Comparison of ENCODE assay signal across 1 cellular context in genomic region chr5:108531367-108532211, GRCh38.
TF ChIP-seq lines count a peak whose summit lies in the region.

No MANE protein-coding gene starts in this region.

TF ChIP-seq in K562, 482 proteins besides CTCF, POLR2A, EP300 and RAD21 (continued from another document and continues in another):
- TF ChIP-seq MLX (CRISPR knock-in tag; conservative IDR thresholded peaks at IDR 0.05): peak in 1 of 2 experiments; percentile 91; a peak in 1 of 4 replicates
- no peak for TF ChIP-seq PKNOX1 (IDR thresholded peaks at IDR 0.05)
- TF ChIP-seq ARID2 (IDR thresholded peaks at IDR 0.05): no peak
- peak; percentile 100 for TF ChIP-seq ZNF668 (CRISPR knock-in tag; IDR thresholded peaks at IDR 0.05)
- TF ChIP-seq ZNF764 (CRISPR knock-in tag; IDR thresholded peaks at IDR 0.05; ENCODE audit: low read depth): peak; percentile 84; the same call in 1 of the 2 replicates
- TF ChIP-seq NFRKB (IDR thresholded peaks at IDR 0.05; ENCODE audit: low read depth): peak; percentile 63; the same call in 1 of the 2 replicates
- TF ChIP-seq NEUROD1 (IDR thresholded peaks at IDR 0.05; ENCODE audit: borderline replicate concordance, low read depth, low read length, partially characterized antibody): peak; percentile 79
- TF ChIP-seq MAFG (tag; conservative IDR thresholded peaks at IDR 0.05): peak; percentile 91
- peak; percentile 98 for TF ChIP-seq CUX1 (CRISPR knock-in tag; IDR thresholded peaks at IDR 0.05)
- TF ChIP-seq DACH1 (IDR thresholded peaks at IDR 0.05; ENCODE audit: partially characterized antibody): no peak
- no peak for TF ChIP-seq RFX1 (IDR thresholded peaks at IDR 0.05)
- no peak for TF ChIP-seq PURB (CRISPR knock-in tag; IDR thresholded peaks at IDR 0.05; ENCODE audit: low read depth)
- TF ChIP-seq FOXP4 (CRISPR knock-in tag; IDR thresholded peaks at IDR 0.05; ENCODE audit: borderline replicate concordance): no peak
- TF ChIP-seq ADNP (tag; IDR thresholded peaks at IDR 0.05): peak; percentile 58
- no peak for TF ChIP-seq FIP1L1 (IDR thresholded peaks at IDR 0.05; ENCODE audit: low read depth, low read length, poor library complexity, severe bottlenecking)
- peak; percentile 92 for TF ChIP-seq JUNB (CRISPR knock-in tag; conservative IDR thresholded peaks at IDR 0.05)
- 0 out of 2 replicates have a peak, but pooled peaks have one; percentile 69 for TF ChIP-seq NFATC3 (IDR thresholded peaks at IDR 0.05)
- TF ChIP-seq BRD4 (IDR thresholded peaks at IDR 0.05): no peak
- TF ChIP-seq ZNF408 (CRISPR knock-in tag; IDR thresholded peaks at IDR 0.05; ENCODE audit: low read depth): peak; percentile 79; the same call in 1 of the 2 replicates
- TF ChIP-seq SP2 (IDR thresholded peaks at IDR 0.05; ENCODE audit: extremely low read depth, low read depth, low read length, poor library complexity, severe bottlenecking): no peak
- TF ChIP-seq U2AF1 (optimal IDR thresholded peaks at IDR 0.05; ENCODE audit: low read depth, low read length): no peak
- TF ChIP-seq ZFP91 (CRISPR knock-in tag; IDR thresholded peaks at IDR 0.05): no peak
- no peak for TF ChIP-seq CEBPZ (IDR thresholded peaks at IDR 0.05; ENCODE audit: borderline replicate concordance, low read depth, low read length)
- TF ChIP-seq ZNF311 (CRISPR knock-in tag; IDR thresholded peaks at IDR 0.05): peak; percentile 100
- TF ChIP-seq YY1 (IDR thresholded peaks at IDR 0.05; ENCODE audit: borderline replicate concordance in 1 of 3, control insufficient read depth in 1 of 3, extremely low read depth in 1 of 3, insufficient read depth in 3 of 3, insufficient read length in 1 of 3, insufficient replicate concordance in 2 of 3, low read depth in 1 of 3, low read length in 2 of 3): peak in 2 of 3 experiments; percentile 9 to 49
- peak; percentile 100 for TF ChIP-seq ERF (CRISPR knock-in tag; IDR thresholded peaks at IDR 0.05)
- TF ChIP-seq DMBX1 (CRISPR knock-in tag; IDR thresholded peaks at IDR 0.05; ENCODE audit: borderline replicate concordance): peak; percentile 100
- TF ChIP-seq HDAC1 (IDR thresholded peaks at IDR 0.05): peak; percentile 55 to 90; a peak in 3 of 4 replicates
- TF ChIP-seq SMARCC2 (IDR thresholded peaks at IDR 0.05; ENCODE audit: low read depth): peak; percentile 88
- TF ChIP-seq ZNF778 (CRISPR knock-in tag; IDR thresholded peaks at IDR 0.05): peak; percentile 76; the same call in 1 of the 2 replicates
- TF ChIP-seq KDM5B (IDR thresholded peaks at IDR 0.05; ENCODE audit: insufficient replicate concordance, low read depth, low read length): no peak
- TF ChIP-seq CCNT2 (IDR thresholded peaks at IDR 0.05; ENCODE audit: borderline replicate concordance, extremely low read depth, insufficient read length, low read depth, low read length): peak; percentile 86
- peak; percentile 99 for TF ChIP-seq PTRF (tag; IDR thresholded peaks at IDR 0.05)
- no peak for TF ChIP-seq KAT7 (CRISPR knock-in tag; IDR thresholded peaks at IDR 0.05; ENCODE audit: borderline replicate concordance)
- TF ChIP-seq ZNF174 (CRISPR knock-in tag; IDR thresholded peaks at IDR 0.05): peak; percentile 99
- peak; percentile 62 to 92; a peak in 2 of 4 replicates for TF ChIP-seq TBL1XR1 (IDR thresholded peaks at IDR 0.05; ENCODE audit: low read length in 2 of 2)
- TF ChIP-seq SFPQ (IDR thresholded peaks at IDR 0.05; ENCODE audit: low read depth, low read length): no peak
- TF ChIP-seq PYGO2 (tag; IDR thresholded peaks at IDR 0.05): peak; percentile 97
- TF ChIP-seq ZNF384 (IDR thresholded peaks at IDR 0.05; ENCODE audit: low read depth, low read length): no peak
- TF ChIP-seq ZBTB8A (IDR thresholded peaks at IDR 0.05; ENCODE audit: partially characterized antibody): no peak
- TF ChIP-seq ATF7 (IDR thresholded peaks at IDR 0.05): peak; percentile 79; the same call in 1 of the 2 replicates
- no peak for TF ChIP-seq POU5F1 (IDR thresholded peaks at IDR 0.05; ENCODE audit: borderline replicate concordance, low read depth, low read length, partially characterized antibody)
- TF ChIP-seq FOXM1 (IDR thresholded peaks at IDR 0.05; ENCODE audit: low read depth): peak; percentile 89
- TF ChIP-seq FOXM1 (CRISPR knock-in tag; IDR thresholded peaks at IDR 0.05; ENCODE audit: low read depth): no peak
- 0 out of 2 replicates have a peak, but pooled peaks have one; percentile 32 for TF ChIP-seq ZKSCAN1 (IDR thresholded peaks at IDR 0.05; ENCODE audit: low read depth, low read length)
- peak; percentile 98 for TF ChIP-seq DIDO1 (tag; IDR thresholded peaks at IDR 0.05; ENCODE audit: low read depth)
- TF ChIP-seq NBN (IDR thresholded peaks at IDR 0.05; ENCODE audit: low read depth): peak; percentile 93
- peak; percentile 71; the same call in 1 of the 2 replicates for TF ChIP-seq HMG20B (CRISPR knock-in tag; IDR thresholded peaks at IDR 0.05)
- TF ChIP-seq ZC3H8 (IDR thresholded peaks at IDR 0.05): no peak
- TF ChIP-seq ZNF75A (CRISPR knock-in tag; IDR thresholded peaks at IDR 0.05): peak; percentile 95
- TF ChIP-seq CREM (IDR thresholded peaks at IDR 0.05; ENCODE audit: low read depth): peak; percentile 44
- TF ChIP-seq ZNF354B (CRISPR knock-in tag; IDR thresholded peaks at IDR 0.05): peak; percentile 99
- TF ChIP-seq TCF15 (CRISPR knock-in tag; IDR thresholded peaks at IDR 0.05): peak; percentile 100
